In the genomic region with DNA sequence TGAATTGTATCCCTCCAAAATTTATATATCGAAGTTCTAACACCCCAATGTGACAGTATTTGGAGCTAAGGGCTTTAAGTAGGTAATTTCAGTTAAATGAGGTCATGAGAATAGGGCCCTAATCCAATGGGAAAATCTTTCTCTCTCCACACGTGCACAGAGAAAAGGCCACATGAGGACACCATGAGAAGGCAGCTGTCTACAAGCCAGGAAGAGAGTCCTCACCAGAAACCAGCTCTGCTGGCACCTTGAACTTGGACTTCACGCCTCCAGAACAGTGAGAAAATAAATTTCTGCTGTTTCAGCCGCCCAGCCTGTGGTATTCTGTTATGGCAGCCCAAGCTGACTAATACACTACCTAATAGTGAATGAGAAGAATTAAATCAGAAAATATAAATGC, we compare ENCODE assay signal across 4 cellular contexts.
TF ChIP-seq lines count a peak whose summit lies in the region.

No MANE protein-coding gene starts in this region.

TF ChIP-seq in SK-N-SH, 30 proteins besides CTCF, POLR2A, EP300 and RAD21:
- TF ChIP-seq, protein P1, sequence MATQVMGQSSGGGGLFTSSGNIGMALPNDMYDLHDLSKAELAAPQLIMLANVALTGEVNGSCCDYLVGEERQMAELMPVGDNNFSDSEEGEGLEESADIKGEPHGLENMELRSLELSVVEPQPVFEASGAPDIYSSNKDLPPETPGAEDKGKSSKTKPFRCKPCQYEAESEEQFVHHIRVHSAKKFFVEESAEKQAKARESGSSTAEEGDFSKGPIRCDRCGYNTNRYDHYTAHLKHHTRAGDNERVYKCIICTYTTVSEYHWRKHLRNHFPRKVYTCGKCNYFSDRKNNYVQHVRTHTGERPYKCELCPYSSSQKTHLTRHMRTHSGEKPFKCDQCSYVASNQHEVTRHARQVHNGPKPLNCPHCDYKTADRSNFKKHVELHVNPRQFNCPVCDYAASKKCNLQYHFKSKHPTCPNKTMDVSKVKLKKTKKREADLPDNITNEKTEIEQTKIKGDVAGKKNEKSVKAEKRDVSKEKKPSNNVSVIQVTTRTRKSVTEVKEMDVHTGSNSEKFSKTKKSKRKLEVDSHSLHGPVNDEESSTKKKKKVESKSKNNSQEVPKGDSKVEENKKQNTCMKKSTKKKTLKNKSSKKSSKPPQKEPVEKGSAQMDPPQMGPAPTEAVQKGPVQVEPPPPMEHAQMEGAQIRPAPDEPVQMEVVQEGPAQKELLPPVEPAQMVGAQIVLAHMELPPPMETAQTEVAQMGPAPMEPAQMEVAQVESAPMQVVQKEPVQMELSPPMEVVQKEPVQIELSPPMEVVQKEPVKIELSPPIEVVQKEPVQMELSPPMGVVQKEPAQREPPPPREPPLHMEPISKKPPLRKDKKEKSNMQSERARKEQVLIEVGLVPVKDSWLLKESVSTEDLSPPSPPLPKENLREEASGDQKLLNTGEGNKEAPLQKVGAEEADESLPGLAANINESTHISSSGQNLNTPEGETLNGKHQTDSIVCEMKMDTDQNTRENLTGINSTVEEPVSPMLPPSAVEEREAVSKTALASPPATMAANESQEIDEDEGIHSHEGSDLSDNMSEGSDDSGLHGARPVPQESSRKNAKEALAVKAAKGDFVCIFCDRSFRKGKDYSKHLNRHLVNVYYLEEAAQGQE (IDR thresholded peaks at IDR 0.05; ENCODE audit: low read depth, low read length): no peak
- no peak for TF ChIP-seq TAF1 (IDR thresholded peaks at IDR 0.05; ENCODE audit: borderline replicate concordance, low read depth, low read length)
- no peak for TF ChIP-seq RCOR1 (IDR thresholded peaks at IDR 0.05; ENCODE audit: low read length)
- no peak for TF ChIP-seq NRF1 (IDR thresholded peaks at IDR 0.05; ENCODE audit: low read depth, low read length)
- no peak for TF ChIP-seq PBX3 (IDR thresholded peaks at IDR 0.05)

TF ChIP-seq in SK-N-SH treated with all-trans-retinoic acid at 6 μM for 48 hours, 23 proteins besides CTCF, POLR2A, EP300 and RAD21:
- TF ChIP-seq GLIS3 (CRISPR knock-in tag; IDR thresholded peaks at IDR 0.05) (no peak), ISL1 (CRISPR knock-in tag; IDR thresholded peaks at IDR 0.05) (no peak), TSHZ2 (CRISPR knock-in tag; IDR thresholded peaks at IDR 0.05) (no peak), ZNF8 (CRISPR knock-in tag; IDR thresholded peaks at IDR 0.05) (no peak), TCF4 (CRISPR knock-in tag; IDR thresholded peaks at IDR 0.05; ENCODE audit: borderline replicate concordance) (no peak), PPARA (CRISPR knock-in tag; IDR thresholded peaks at IDR 0.05; ENCODE audit: borderline replicate concordance) (no peak), ESRRG (CRISPR knock-in tag; IDR thresholded peaks at IDR 0.05) (no peak), TOX (CRISPR knock-in tag; IDR thresholded peaks at IDR 0.05; ENCODE audit: borderline replicate concordance) (no peak), ZNF70 (CRISPR knock-in tag; IDR thresholded peaks at IDR 0.05) (no peak), ARNTL (CRISPR knock-in tag; IDR thresholded peaks at IDR 0.05; ENCODE audit: borderline replicate concordance, low read depth) (no peak), PATZ1 (CRISPR knock-in tag; IDR thresholded peaks at IDR 0.05; ENCODE audit: borderline replicate concordance) (no peak), ZNF565 (CRISPR knock-in tag; conservative IDR thresholded peaks at IDR 0.05; ENCODE audit: low read depth) (no peak)

TF ChIP-seq in IMR-90, 13 proteins besides CTCF, POLR2A, EP300 and RAD21:
- TF ChIP-seq MAZ (IDR thresholded peaks at IDR 0.05; ENCODE audit: borderline replicate concordance, low read depth, low read length) (no peak), NFE2L2 (IDR thresholded peaks at IDR 0.05; ENCODE audit: low read depth, low read length) (no peak), RCOR1 (IDR thresholded peaks at IDR 0.05; ENCODE audit: insufficient replicate concordance, low read length) (no peak), CEBPB (IDR thresholded peaks at IDR 0.05; ENCODE audit: low read depth, low read length) (no peak), SMC3 (IDR thresholded peaks at IDR 0.05; ENCODE audit: low read depth, low read length) (no peak), MAFK (IDR thresholded peaks at IDR 0.05; ENCODE audit: low read depth, low read length) (no peak), MXI1 (IDR thresholded peaks at IDR 0.05; ENCODE audit: borderline replicate concordance, low read depth, low read length) (no peak), CHD1 (IDR thresholded peaks at IDR 0.05; ENCODE audit: low read depth, low read length) (no peak), BHLHE40 (IDR thresholded peaks at IDR 0.05; ENCODE audit: low read depth, low read length) (no peak), FOS (IDR thresholded peaks at IDR 0.05; ENCODE audit: low read depth, low read length) (no peak), RFX5 (IDR thresholded peaks at IDR 0.05; ENCODE audit: low read depth, low read length) (no peak)
- TF ChIP-seq, protein P2, sequence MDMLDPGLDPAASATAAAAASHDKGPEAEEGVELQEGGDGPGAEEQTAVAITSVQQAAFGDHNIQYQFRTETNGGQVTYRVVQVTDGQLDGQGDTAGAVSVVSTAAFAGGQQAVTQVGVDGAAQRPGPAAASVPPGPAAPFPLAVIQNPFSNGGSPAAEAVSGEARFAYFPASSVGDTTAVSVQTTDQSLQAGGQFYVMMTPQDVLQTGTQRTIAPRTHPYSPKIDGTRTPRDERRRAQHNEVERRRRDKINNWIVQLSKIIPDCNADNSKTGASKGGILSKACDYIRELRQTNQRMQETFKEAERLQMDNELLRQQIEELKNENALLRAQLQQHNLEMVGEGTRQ (IDR thresholded peaks at IDR 0.05; ENCODE audit: low read depth, low read length): no peak
- TF ChIP-seq, protein P3, sequence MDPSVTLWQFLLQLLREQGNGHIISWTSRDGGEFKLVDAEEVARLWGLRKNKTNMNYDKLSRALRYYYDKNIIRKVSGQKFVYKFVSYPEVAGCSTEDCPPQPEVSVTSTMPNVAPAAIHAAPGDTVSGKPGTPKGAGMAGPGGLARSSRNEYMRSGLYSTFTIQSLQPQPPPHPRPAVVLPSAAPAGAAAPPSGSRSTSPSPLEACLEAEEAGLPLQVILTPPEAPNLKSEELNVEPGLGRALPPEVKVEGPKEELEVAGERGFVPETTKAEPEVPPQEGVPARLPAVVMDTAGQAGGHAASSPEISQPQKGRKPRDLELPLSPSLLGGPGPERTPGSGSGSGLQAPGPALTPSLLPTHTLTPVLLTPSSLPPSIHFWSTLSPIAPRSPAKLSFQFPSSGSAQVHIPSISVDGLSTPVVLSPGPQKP (IDR thresholded peaks at IDR 0.05; ENCODE audit: borderline replicate concordance, low read depth, low read length): no peak

TF ChIP-seq in K562, 482 proteins besides CTCF, POLR2A, EP300 and RAD21 (continues in another document):
- TF ChIP-seq BCOR (IDR thresholded peaks at IDR 0.05) (no peak), MYC (IDR thresholded peaks at IDR 0.05; ENCODE audit: low read depth, low read length) (0 out of 2 replicates have a peak, but pooled peaks have one; percentile 38), MYC (CRISPR knock-in tag; IDR thresholded peaks at IDR 0.05; ENCODE audit: borderline replicate concordance, low read depth) (no peak), HNRNPK (IDR thresholded peaks at IDR 0.05; ENCODE audit: low read depth, low read length, poor library complexity, severe bottlenecking) (no peak), RFX5 (IDR thresholded peaks at IDR 0.05; ENCODE audit: low read depth, low read length) (no peak), ESRRB (CRISPR knock-in tag; IDR thresholded peaks at IDR 0.05; ENCODE audit: borderline replicate concordance) (no peak), JUND (IDR thresholded peaks at IDR 0.05; ENCODE audit: borderline replicate concordance, low read depth, low read length) (no peak), JUND (tag; IDR thresholded peaks at IDR 0.05; ENCODE audit: borderline replicate concordance, low read depth, low read length) (0 out of 3 replicates have a peak, but pooled peaks have one; percentile 21), MGA (IDR thresholded peaks at IDR 0.05) (peak; percentile 52), U2AF1 (optimal IDR thresholded peaks at IDR 0.05; ENCODE audit: low read depth, low read length) (no peak), L3MBTL2 (IDR thresholded peaks at IDR 0.05) (peak; percentile 56), RAD51 (IDR thresholded peaks at IDR 0.05; ENCODE audit: borderline replicate concordance, low read depth) (no peak), BHLHE40 (IDR thresholded peaks at IDR 0.05; ENCODE audit: low read length) (peak; percentile 81), TAF1 (IDR thresholded peaks at IDR 0.05; ENCODE audit: control insufficient read depth, extremely low read depth, insufficient read depth, low read length, severe bottlenecking) (no peak)
- TF ChIP-seq, protein P4, sequence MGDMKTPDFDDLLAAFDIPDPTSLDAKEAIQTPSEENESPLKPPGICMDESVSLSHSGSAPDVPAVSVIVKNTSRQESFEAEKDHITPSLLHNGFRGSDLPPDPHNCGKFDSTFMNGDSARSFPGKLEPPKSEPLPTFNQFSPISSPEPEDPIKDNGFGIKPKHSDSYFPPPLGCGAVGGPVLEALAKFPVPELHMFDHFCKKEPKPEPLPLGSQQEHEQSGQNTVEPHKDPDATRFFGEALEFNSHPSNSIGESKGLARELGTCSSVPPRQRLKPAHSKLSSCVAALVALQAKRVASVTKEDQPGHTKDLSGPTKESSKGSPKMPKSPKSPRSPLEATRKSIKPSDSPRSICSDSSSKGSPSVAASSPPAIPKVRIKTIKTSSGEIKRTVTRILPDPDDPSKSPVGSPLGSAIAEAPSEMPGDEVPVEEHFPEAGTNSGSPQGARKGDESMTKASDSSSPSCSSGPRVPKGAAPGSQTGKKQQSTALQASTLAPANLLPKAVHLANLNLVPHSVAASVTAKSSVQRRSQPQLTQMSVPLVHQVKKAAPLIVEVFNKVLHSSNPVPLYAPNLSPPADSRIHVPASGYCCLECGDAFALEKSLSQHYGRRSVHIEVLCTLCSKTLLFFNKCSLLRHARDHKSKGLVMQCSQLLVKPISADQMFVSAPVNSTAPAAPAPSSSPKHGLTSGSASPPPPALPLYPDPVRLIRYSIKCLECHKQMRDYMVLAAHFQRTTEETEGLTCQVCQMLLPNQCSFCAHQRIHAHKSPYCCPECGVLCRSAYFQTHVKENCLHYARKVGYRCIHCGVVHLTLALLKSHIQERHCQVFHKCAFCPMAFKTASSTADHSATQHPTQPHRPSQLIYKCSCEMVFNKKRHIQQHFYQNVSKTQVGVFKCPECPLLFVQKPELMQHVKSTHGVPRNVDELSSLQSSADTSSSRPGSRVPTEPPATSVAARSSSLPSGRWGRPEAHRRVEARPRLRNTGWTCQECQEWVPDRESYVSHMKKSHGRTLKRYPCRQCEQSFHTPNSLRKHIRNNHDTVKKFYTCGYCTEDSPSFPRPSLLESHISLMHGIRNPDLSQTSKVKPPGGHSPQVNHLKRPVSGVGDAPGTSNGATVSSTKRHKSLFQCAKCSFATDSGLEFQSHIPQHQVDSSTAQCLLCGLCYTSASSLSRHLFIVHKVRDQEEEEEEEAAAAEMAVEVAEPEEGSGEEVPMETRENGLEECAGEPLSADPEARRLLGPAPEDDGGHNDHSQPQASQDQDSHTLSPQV (IDR thresholded peaks at IDR 0.05): no peak
